In genomic region chr15:48645558-48646330, GRCh38 we compare ENCODE assay signal across 8 cellular contexts. TPM values are rescaled to one million over a fixed set of nuclear protein-coding genes. Genes with fewer than 3 reads are reported as not detected.
DNase-seq lines count a peak whose midpoint lies in the region; ATAC-seq and TF ChIP-seq lines count a peak whose summit lies in the region.

Gene FBN1 (minus strand): TSS chr15:48645709. CDS start chr15:48644769, 940 bp downstream.

- POLR2A ChIA-PET in CD4-positive, alpha-beta memory T cell (lab: Charles Lee; ENCODE audit: partially characterized antibody): no interaction called here

- no peaks in the 10 kb centered on the region for H3K36me3 ChIP-seq in BLaER1 treated with 17β-estradiol and CSF1 and Interleukin-3, amounts not matched to agents 10 nM and 100 nM
- H3K36me3 ChIP-seq in Peyer's patch: no peaks in the 10 kb centered on the region
- no peaks in the 10 kb centered on the region for H3K36me3 ChIP-seq in CD4-positive, alpha-beta memory T cell (ENCODE audit: insufficient read depth, low read length)

- H3K36me3 Mint-ChIP-seq in stimulated activated memory B cell treated with anti-CD40 and anti-IgM and Interleukin-4, amounts not matched to agents 10 μg/mL and 1 μg/mL and 100 μg/mL, for 72 hours: no peaks in the 10 kb centered on the region
- no peaks in the 10 kb centered on the region for H3K36me3 Mint-ChIP-seq in CD4-positive, alpha-beta memory T cell

- H3K4me1 ChIP-seq in BLaER1 treated with 17β-estradiol and CSF1 and Interleukin-3, amounts not matched to agents 10 nM and 100 nM: peaks cover 9 to 32% (median 20%) of the 10 kb centered on the region in 10 experiments
- peaks cover 0 to 8% (median 3%) of the 10 kb centered on the region in 4 donors for H3K4me1 ChIP-seq in Peyer's patch
- no peaks in the 10 kb centered on the region for H3K4me1 ChIP-seq in CD4-positive, alpha-beta memory T cell (ENCODE audit: insufficient read depth, low read length)

- H3K27ac Mint-ChIP-seq in stimulated activated memory B cell treated with anti-CD40 and anti-IgM and Interleukin-4, amounts not matched to agents 10 μg/mL and 1 μg/mL and 100 μg/mL, for 72 hours: no peak within 1 kb of the TSS
- no peak within 1 kb of the TSS for H3K27ac Mint-ChIP-seq in CD4-positive, alpha-beta memory T cell

- no peaks in the 10 kb centered on the region for H3K9me3 ChIP-seq in BLaER1 treated with 17β-estradiol and CSF1 and Interleukin-3, amounts not matched to agents 10 nM and 100 nM (replicated peaks in 1 of 11)
- H3K9me3 ChIP-seq in Peyer's patch: no peaks in the 10 kb centered on the region
- no peaks in the 10 kb centered on the region for H3K9me3 ChIP-seq in CD4-positive, alpha-beta memory T cell (ENCODE audit: control insufficient read depth in 1 of 2, low read length in 2 of 2)

- intact Hi-C loops in CD4-positive, alpha-beta memory T cell (cut with micrococcal nuclease): no loop called here

- H3K4me1 Mint-ChIP-seq in stimulated activated memory B cell treated with anti-CD40 and anti-IgM and Interleukin-4, amounts not matched to agents 10 μg/mL and 1 μg/mL and 100 μg/mL, for 72 hours: peaks cover 9% of the 10 kb centered on the region
- H3K4me1 Mint-ChIP-seq in CD4-positive, alpha-beta memory T cell: peaks cover 0 to 5% (median 3%) of the 10 kb centered on the region in 4 donors

- H3K4me3 ChIP-seq in BLaER1 treated with 17β-estradiol and CSF1 and Interleukin-3, amounts not matched to agents 10 nM and 100 nM: peak within 1 kb of the TSS; percentile 63 to 79 (median 70)
- peak within 1 kb of the TSS; percentile 39 to 64 (median 55) for H3K4me3 ChIP-seq in Peyer's patch
- no peak within 1 kb of the TSS for H3K4me3 ChIP-seq in CD4-positive, alpha-beta memory T cell (ENCODE audit: low read length in 2 of 2)

- ATAC-seq in GM18861 (IDR thresholded peaks at IDR 0.05; ENCODE audit: unreplicated experiment) (peak; percentile 42), HG02973 (IDR thresholded peaks at IDR 0.05; ENCODE audit: unreplicated experiment) (peak; percentile 66), left lobe of liver (peak; percentile 67)
- ATAC-seq in stimulated activated memory B cell treated with anti-CD40 and anti-IgM and Interleukin-4, amounts not matched to agents 10 μg/mL and 1 μg/mL and 100 μg/mL, for 72 hours: peak; percentile 69

- H3K27ac ChIP-seq in BLaER1 treated with 17β-estradiol and CSF1 and Interleukin-3, amounts not matched to agents 10 nM and 100 nM: no peak within 1 kb of the TSS
- H3K27ac ChIP-seq in Peyer's patch: peak within 1 kb of the TSS; percentile 66 to 89 (median 80)
- no peak within 1 kb of the TSS for H3K27ac ChIP-seq in CD4-positive, alpha-beta memory T cell (ENCODE audit: low read depth, low read length)

- H3K4me2 ChIP-seq in BLaER1 treated with 17β-estradiol and CSF1 and Interleukin-3, amounts not matched to agents 10 nM and 100 nM: peak within 1 kb of the TSS; percentile 93 to 100 (median 98)

- peak within 1 kb of the TSS; percentile 30 to 70 (median 57); a peak in 20 of 22 replicates for H3K9ac ChIP-seq in BLaER1 treated with 17β-estradiol and CSF1 and Interleukin-3, amounts not matched to agents 10 nM and 100 nM

- peaks cover 0 to 28% (median 12%) of the 10 kb centered on the region in 11 experiments; a peak in 13 of 22 replicates for H4K20me1 ChIP-seq in BLaER1 treated with 17β-estradiol and CSF1 and Interleukin-3, amounts not matched to agents 10 nM and 100 nM

- TF ChIP-seq POLR2A in Peyer's patch (IDR thresholded peaks at IDR 0.05): peak; percentile 20 to 44

- no peaks in the 10 kb centered on the region for H3K9me3 Mint-ChIP-seq in stimulated activated memory B cell treated with anti-CD40 and anti-IgM and Interleukin-4, amounts not matched to agents 10 μg/mL and 1 μg/mL and 100 μg/mL, for 72 hours
- peaks cover 0 to 2% (median 0%) of the 10 kb centered on the region in 8 donors for H3K9me3 Mint-ChIP-seq in CD4-positive, alpha-beta memory T cell

- H3K4me3 Mint-ChIP-seq in stimulated activated memory B cell treated with anti-CD40 and anti-IgM and Interleukin-4, amounts not matched to agents 10 μg/mL and 1 μg/mL and 100 μg/mL, for 72 hours: peak within 1 kb of the TSS; percentile 76
- peak within 1 kb of the TSS in 3 of 8 donors; percentile 14 to 65 (median 48) for H3K4me3 Mint-ChIP-seq in CD4-positive, alpha-beta memory T cell

- peaks cover 14% of the 10 kb centered on the region for H3K27me3 Mint-ChIP-seq in stimulated activated memory B cell treated with anti-CD40 and anti-IgM and Interleukin-4, amounts not matched to agents 10 μg/mL and 1 μg/mL and 100 μg/mL, for 72 hours
- H3K27me3 Mint-ChIP-seq in CD4-positive, alpha-beta memory T cell: peaks cover 19 to 24% of the 10 kb centered on the region in 2 donors

- CTCF ChIA-PET in CD4-positive, alpha-beta memory T cell (lab: Charles Lee; ENCODE audit: partially characterized antibody): no interaction called here

- DNase-seq in Peyer's patch (peak in 2 of 3 donors; percentile 54 to 66), dermis microvascular lymphatic vessel endothelial cell (ENCODE audit: low read depth in 2 of 2) (peak; percentile 64 to 88), left lobe of liver (ENCODE audit: low spot score) (no peak)
- no peak for DNase-seq in CD4-positive, alpha-beta memory T cell

- TF ChIP-seq CTCF in Peyer's patch (IDR thresholded peaks at IDR 0.05): no peak

- H3K27me3 ChIP-seq in BLaER1 treated with 17β-estradiol and CSF1 and Interleukin-3, amounts not matched to agents 10 nM and 100 nM: peaks cover 48 to 58% (median 57%) of the 10 kb centered on the region in 11 experiments
- H3K27me3 ChIP-seq in Peyer's patch: no peaks in the 10 kb centered on the region
- H3K27me3 ChIP-seq in CD4-positive, alpha-beta memory T cell (ENCODE audit: insufficient read depth, low read length): no peaks in the 10 kb centered on the region

RNA-seq across cellular contexts. Expression of gene FBN1, which starts in this region (rescaled TPM):
- total RNA-seq in Peyer's patch (100 to 1,000 TPM in 1 of 4 donors, 10 to 100 TPM in 3; 21.4 to 257 (median 60.9) TPM), dermis microvascular lymphatic vessel endothelial cell (72.1 and 94.6 TPM in 2 replicates), left lobe of liver (2.7 TPM)
- under 1 TPM; 0.20 to 0.22 TPM for total RNA-seq in CD4-positive, alpha-beta memory T cell
- not detected for polyA plus RNA-seq in CD4-positive, alpha-beta memory T cell

Comparison
In these comparisons a context has a peak if more than half of its experiments do, and no peak if none do; other contexts are left out.
1. H3K27ac ChIP-seq: peak in Peyer's patch (4 of 4); none in BLaER1 treated with 17β-estradiol and CSF1 and Interleukin-3, amounts not matched to agents 10 nM and 100 nM (0 of 11) and CD4-positive, alpha-beta memory T cell (single experiment).
2. H3K4me3 ChIP-seq: peak in BLaER1 treated with 17β-estradiol and CSF1 and Interleukin-3, amounts not matched to agents 10 nM and 100 nM (10 of 10) and Peyer's patch (4 of 4); none in CD4-positive, alpha-beta memory T cell (0 of 2).
3. DNase-seq: peak in Peyer's patch (2 of 3) and dermis microvascular lymphatic vessel endothelial cell (2 of 2); none in left lobe of liver (single experiment) and CD4-positive, alpha-beta memory T cell (0 of 5).
4. Peak in every context shown above with its lines, with median percentiles within 50 percentile points of each other: ATAC-seq.